ENCODE assay signal across 8 cellular contexts in genomic region chr11:67507242-67507890, GRCh38.
DNase-seq lines count a peak whose midpoint lies in the region; ATAC-seq and TF ChIP-seq lines count a peak whose summit lies in the region.

No MANE protein-coding gene starts in this region.

- peak overlapping the region; percentile 100 for H3K27ac ChIP-seq in layer of hippocampus (ENCODE audit: low read depth, low read length)

- H3K4me3 Mint-ChIP-seq in stimulated activated naive CD8-positive, alpha-beta T cell treated with anti-CD3 and anti-CD28 coated beads, Interleukin-15, amount 100 ng/mL, for 72 hours: peak overlapping the region; percentile 94 to 95

- H3K9me3 Mint-ChIP-seq in stimulated activated naive CD8-positive, alpha-beta T cell treated with anti-CD3 and anti-CD28 coated beads, Interleukin-15, amount 100 ng/mL, for 72 hours: no peaks in the 10 kb centered on the region

- H3K27ac Mint-ChIP-seq in stimulated activated naive CD8-positive, alpha-beta T cell treated with anti-CD3 and anti-CD28 coated beads, Interleukin-15, amount 100 ng/mL, for 72 hours: peak overlapping the region in 1 of 2 donors; percentile 59

- peak overlapping the region; percentile 73 to 91 for H3K4me3 ChIP-seq in cardiac fibroblast (replicated peaks in 1 of 2; ENCODE audit: low read depth in 2 of 2, low read length in 2 of 2)

- no peak for ATAC-seq in stimulated activated naive CD8-positive, alpha-beta T cell treated with anti-CD3 and anti-CD28 coated beads, Interleukin-15, amount 100 ng/mL, for 72 hours

- TF ChIP-seq CTCF in cardiac fibroblast (IDR thresholded peaks at IDR 0.05; ENCODE audit: low read depth, low read length): no peak

- H3K27me3 ChIP-seq in layer of hippocampus (ENCODE audit: control insufficient read depth, insufficient read depth, low read length): no peaks in the 10 kb centered on the region

- H3K27me3 Mint-ChIP-seq in stimulated activated naive CD8-positive, alpha-beta T cell treated with anti-CD3 and anti-CD28 coated beads, Interleukin-15, amount 100 ng/mL, for 72 hours: peaks cover 8% of the 10 kb centered on the region

- DNase-seq in NCI-H748 (lab: John Stamatoyannopoulos, UW; ENCODE audit: unreplicated experiment) (peak; percentile 90), NCI-H748 treated with DMSO at 0.1 percent for 48 hours (lab: John Stamatoyannopoulos, UW) (no peak), NCI-H774 (lab: John Stamatoyannopoulos, UW) (peak; percentile 83), cardiac fibroblast (ENCODE audit: low read depth in 2 of 2) (peak in 1 of 2 donors; percentile 83), DMS153 treated with DMSO at 0.1 percent for 48 hours (lab: John Stamatoyannopoulos, UW; ENCODE audit: unreplicated experiment) (no peak), T-helper 9 cell (no peak)
- DNase-seq in stimulated activated naive CD8-positive, alpha-beta T cell treated with anti-CD3 and anti-CD28 coated beads, Interleukin-15, amount 100 ng/mL, for 72 hours: no peak

- H3K4me1 Mint-ChIP-seq in stimulated activated naive CD8-positive, alpha-beta T cell treated with anti-CD3 and anti-CD28 coated beads, Interleukin-15, amount 100 ng/mL, for 72 hours: peaks cover 57% of the 10 kb centered on the region

Comparison
In these comparisons a context has a peak if more than half of its experiments do, and no peak if none do; other contexts are left out.
1. DNase-seq: peak in NCI-H748 (single experiment) and NCI-H774 (single experiment); none in NCI-H748 treated with DMSO at 0.1 percent for 48 hours (single experiment), stimulated activated naive CD8-positive, alpha-beta T cell treated with anti-CD3 and anti-CD28 coated beads, Interleukin-15, amount 100 ng/mL, for 72 hours (0 of 2), DMS153 treated with DMSO at 0.1 percent for 48 hours (single experiment) and T-helper 9 cell (single experiment).